ENCODE assay signal across 24 cellular contexts in the genomic region with DNA sequence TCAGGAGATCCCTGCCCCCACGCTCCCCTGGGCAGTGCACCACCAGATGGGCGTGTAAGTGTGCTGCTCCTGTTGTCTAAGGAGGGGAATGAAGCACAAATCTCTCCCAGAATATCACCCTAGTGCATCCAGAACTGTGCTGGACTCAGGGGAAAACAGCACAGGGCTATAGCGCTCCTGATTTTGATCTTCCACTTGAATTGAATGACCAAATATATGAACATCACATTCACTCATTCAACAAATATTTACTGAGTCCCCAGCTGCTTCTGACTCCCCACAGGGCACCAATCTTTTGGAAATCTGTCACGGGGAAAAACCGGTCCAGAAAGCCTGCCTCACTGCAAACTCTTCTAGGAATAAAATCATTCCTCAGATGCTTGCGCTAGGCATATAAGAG. TPM values are rescaled to one million over a fixed set of nuclear protein-coding genes. Genes with fewer than 3 reads are reported as not detected.
"Had no signal": no experiment of that assay in that cellular context is flagged by ENCODE, and none has a peak within 500 bp of the region (broad histone marks: within the 10 kb centered on the region; RNA-seq: fewer than 3 reads in every experiment).

No MANE protein-coding gene starts in this region.

- H3K9me3 ChIP-seq: esophagus squamous epithelium, gastrocnemius medialis, neutrophil, thoracic aorta had no signal

- ATAC-seq: gastrocnemius medialis, left ventricle myocardium superior, right cardiac atrium had no signal

- H3K4me3 ChIP-seq: cardiac muscle cell, esophagus squamous epithelium, gastrocnemius medialis, thoracic aorta had no signal

- DNase-seq: activated CD4-positive, alpha-beta memory T cell treated with anti-CD3 and anti-CD28 coated beads, Interleukin-2, amount 10 ng/mL, durations not matched to agents 7 days and 5 days; activated CD4-positive, alpha-beta T cell treated with anti-CD3 and anti-CD28 coated beads, Interleukin-2, amount 10 ng/mL, durations not matched to agents 24 days and 14 days; activated effector memory CD4-positive, alpha-beta T cell treated with anti-CD3 and anti-CD28 coated beads, Interleukin-2, amount 50 U/mL, for 16 hours; activated naive CD4-positive, alpha-beta T cell treated with anti-CD3 and anti-CD28 coated beads, Interleukin-2, amount 10 ng/mL, durations not matched to agents 7 days and 5 days; activated T-cell treated with anti-CD3 and anti-CD28 coated beads, Interleukin-2, amount 50 U/mL, for 72 hours; amygdala; cortex of kidney; endodermal cell; esophagus squamous epithelium; gastrocnemius medialis; head of caudate nucleus; hypothalamus; left ventricle myocardium superior; stimulated activated CD4-positive, alpha-beta T cell treated with anti-CD3 and anti-CD28 coated beads, Interleukin-4, amount 100 ng/mL, for 24 hours; stimulated activated naive CD4-positive, alpha-beta T cell treated with Interleukin-2 at 50 U/mL for 16 hours; T1000 had no signal

- H3K27ac ChIP-seq: cardiac muscle cell, esophagus squamous epithelium, gastrocnemius medialis, neutrophil, parathyroid adenoma, thoracic aorta had no signal

- H3K36me3 ChIP-seq: cardiac muscle cell, esophagus squamous epithelium, gastrocnemius medialis, neutrophil, thoracic aorta had no signal

RNA-seq across cellular contexts. Expression of a gene that starts 2.4 kb away (rescaled TPM):
- total RNA-seq: cardiac muscle cell, endodermal cell, gastrocnemius medialis, mononuclear cell, myocyte, pulmonary artery endothelial cell, thoracic aorta had no signal

RNA-seq across cellular contexts. Expression of a gene that starts 16.2 kb away (rescaled TPM):
- total RNA-seq: cardiac muscle cell, endodermal cell, gastrocnemius medialis, myocyte, pulmonary artery endothelial cell, thoracic aorta had no signal
